33 cellular contexts compared by ENCODE assay signal in genomic region chr17:61749823-61750404, GRCh38.
"Had no signal": no experiment of that assay in that cellular context is flagged by ENCODE, and none has a peak within 500 bp of the region (broad histone marks: within the 10 kb centered on the region; RNA-seq: fewer than 3 reads in every experiment).

No MANE protein-coding gene starts in this region.

- H3K4me3 ChIP-seq: MG63 had no signal

- H3K27me3 ChIP-seq: MG63 had no signal

- DNase-seq: Karpas-422, MG63, MM.1S, NCI-H1048, NCI-H1092, NCI-H1092 treated with DMSO at 0.1 percent for 48 hours, NCI-H1105, NCI-H1105 treated with DMSO at 0.1 percent for 48 hours, NCI-H1417, NCI-H1417 treated with DMSO at 0.1 percent for 48 hours, NCI-H1436, NCI-H1436 treated with DMSO at 0.1 percent for 48 hours, NCI-H146, NCI-H1694, NCI-H1694 treated with DMSO at 0.1 percent for 48 hours, NCI-H187, NCI-H187 treated with DMSO at 0.1 percent for 48 hours, NCI-H1930, NCI-H2029, NCI-H2029 treated with DMSO at 0.1 percent for 48 hours, NCI-H2081, NCI-H2081 treated with DMSO at 0.1 percent for 48 hours, NCI-H2107, NCI-H2171, NCI-H2171 treated with DMSO at 0.1 percent for 48 hours, NCI-H2227 treated with DMSO at 0.1 percent for 48 hours, NCI-H226, NCI-H345, NCI-H446, NCI-H446 treated with DMSO at 0.1 percent for 48 hours, NCI-H510A, NCI-H510A treated with DMSO at 0.1 percent for 48 hours, NCI-H524 had no signal
